Comparison of ENCODE assay signal across 15 cellular contexts in the genomic region with DNA sequence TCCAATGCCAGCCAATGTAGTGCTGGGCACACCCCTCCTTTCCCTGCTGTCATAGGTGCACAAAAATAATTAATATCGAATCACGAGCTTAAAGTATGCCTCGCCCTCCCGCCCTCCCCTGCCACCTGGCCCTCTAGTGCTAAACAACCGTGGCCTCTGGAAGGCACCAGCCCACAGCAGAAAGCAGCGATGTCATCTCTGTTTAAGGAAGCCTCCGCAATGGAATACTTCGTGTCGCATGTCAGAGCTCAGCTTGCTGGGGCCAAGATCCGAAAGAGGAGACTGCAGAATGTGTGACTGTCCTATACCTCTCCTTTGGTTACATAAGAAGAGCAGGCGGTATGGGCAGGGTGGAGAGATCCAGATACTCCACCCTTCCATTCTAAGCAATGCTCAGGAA.
DNase-seq lines count a peak whose midpoint lies in the region; ATAC-seq and TF ChIP-seq lines count a peak whose summit lies in the region.
"Had no signal": no experiment of that assay in that cellular context is flagged by ENCODE, and none has a peak within 500 bp of the region (broad histone marks: within the 10 kb centered on the region; RNA-seq: fewer than 3 reads in every experiment).

No MANE protein-coding gene starts in this region.

- ATAC-seq in psoas muscle (peak; percentile 89 to 92 (median 90)), HG03378 (IDR thresholded peaks at IDR 0.05; ENCODE audit: unreplicated experiment) (no peak)

- H3K27ac ChIP-seq in angular gyrus (ENCODE audit: low read depth, low read length) (peak overlapping the region; percentile 13), esophagus muscularis mucosa (replicated peaks in 1 of 4) (no peak overlapping the region), psoas muscle (peak overlapping the region; percentile 85), skeletal muscle tissue (ENCODE audit: low read depth, low read length) (peak overlapping the region; percentile 94)

- peaks cover 0 to 61% (median 39%) of the 10 kb centered on the region in 4 donors for H3K36me3 ChIP-seq in esophagus muscularis mucosa
- peaks cover under 1 to 42% of the 10 kb centered on the region in 2 donors for H3K36me3 ChIP-seq in psoas muscle (ENCODE audit: insufficient read depth in 1 of 2, low read depth in 1 of 2)
- H3K36me3 ChIP-seq in skeletal muscle tissue (ENCODE audit: control insufficient read depth in 3 of 3, insufficient read depth in 3 of 3, low read length in 3 of 3): peaks cover 23 to 60% (median 31%) of the 10 kb centered on the region in 3 donors

- DNase-seq in esophagus muscularis mucosa (ENCODE audit: extremely low spot score) (peak; percentile 24), psoas muscle (peak; percentile 18 to 67), NOMO-1 (lab: John Stamatoyannopoulos, UW; ENCODE audit: unreplicated experiment in 2 of 2) (no peak)
- DNase-seq: C1 segment of cervical spinal cord; Calu3; CD4-positive, alpha-beta memory T cell; COR-L47; DMS53; DMS79 treated with DMSO at 0.1 percent for 48 hours; GF-D8; H7; HCEC 1CT had no signal

- no peak for TF ChIP-seq POLR2A in esophagus muscularis mucosa (IDR thresholded peaks at IDR 0.05; ENCODE audit: low read depth)

- no peaks in the 10 kb centered on the region for H3K27me3 ChIP-seq in esophagus muscularis mucosa
- no peaks in the 10 kb centered on the region for H3K27me3 ChIP-seq in psoas muscle (ENCODE audit: insufficient read depth in 3 of 3, low read length in 2 of 3)
- no peaks in the 10 kb centered on the region for H3K27me3 ChIP-seq in skeletal muscle tissue (ENCODE audit: control insufficient read depth in 3 of 3, insufficient read depth in 3 of 3, low read length in 3 of 3)

- peak overlapping the region in 2 of 3 donors; percentile 32 to 34 for H3K9ac ChIP-seq in skeletal muscle tissue (ENCODE audit: low read depth in 1 of 3, low read length in 3 of 3)

- TF ChIP-seq CTCF in esophagus muscularis mucosa (IDR thresholded peaks at IDR 0.05): no peak
- no peak for TF ChIP-seq CTCF in psoas muscle (IDR thresholded peaks at IDR 0.05)

- H3K4me3 ChIP-seq in esophagus muscularis mucosa (no peak overlapping the region), psoas muscle (no peak overlapping the region), skeletal muscle tissue (ENCODE audit: low read length in 3 of 3) (no peak overlapping the region)

- WGBS in esophagus muscularis mucosa: 98% methylated on average over 11 of the region's 11 CpGs
- WGBS in psoas muscle, 3 donors: 25 to 47% (median 39%) methylated on average over 11 of the region's 11 CpGs

- TF ChIP-seq EP300 in esophagus muscularis mucosa (IDR thresholded peaks at IDR 0.05): no peak

- H3K4me1 ChIP-seq in esophagus muscularis mucosa: peaks cover 0 to 23% (median 20%) of the 10 kb centered on the region in 4 donors
- peaks cover 82% of the 10 kb centered on the region for H3K4me1 ChIP-seq in psoas muscle
- peaks cover 45 to 75% (median 56%) of the 10 kb centered on the region in 3 donors for H3K4me1 ChIP-seq in skeletal muscle tissue (ENCODE audit: control insufficient read depth in 3 of 3, insufficient read depth in 3 of 3, low read length in 3 of 3)

- H3K9me3 ChIP-seq in esophagus muscularis mucosa (no peaks in the 10 kb centered on the region), psoas muscle (no peaks in the 10 kb centered on the region), skeletal muscle tissue (ENCODE audit: control insufficient read depth in 3 of 3, low read length in 3 of 3) (no peaks in the 10 kb centered on the region)

- intact Hi-C loops in esophagus muscularis mucosa (cut with DNase I) (no loop called here), psoas muscle (cut with DNase I) (loop anchor here (5.0 kb wide), 2 partner anchors 70 to 90 kb away; a partner anchor contains a TSS)

Comparison
In these comparisons a context has a peak if more than half of its experiments do, and no peak if none do; other contexts are left out.
1. H3K27ac ChIP-seq: peak in angular gyrus (single experiment), psoas muscle (single experiment) and skeletal muscle tissue (single experiment); none in esophagus muscularis mucosa (0 of 4).
2. DNase-seq: peak in esophagus muscularis mucosa (single experiment) and psoas muscle (2 of 2); none in NOMO-1 (0 of 2).